In the genomic region with DNA sequence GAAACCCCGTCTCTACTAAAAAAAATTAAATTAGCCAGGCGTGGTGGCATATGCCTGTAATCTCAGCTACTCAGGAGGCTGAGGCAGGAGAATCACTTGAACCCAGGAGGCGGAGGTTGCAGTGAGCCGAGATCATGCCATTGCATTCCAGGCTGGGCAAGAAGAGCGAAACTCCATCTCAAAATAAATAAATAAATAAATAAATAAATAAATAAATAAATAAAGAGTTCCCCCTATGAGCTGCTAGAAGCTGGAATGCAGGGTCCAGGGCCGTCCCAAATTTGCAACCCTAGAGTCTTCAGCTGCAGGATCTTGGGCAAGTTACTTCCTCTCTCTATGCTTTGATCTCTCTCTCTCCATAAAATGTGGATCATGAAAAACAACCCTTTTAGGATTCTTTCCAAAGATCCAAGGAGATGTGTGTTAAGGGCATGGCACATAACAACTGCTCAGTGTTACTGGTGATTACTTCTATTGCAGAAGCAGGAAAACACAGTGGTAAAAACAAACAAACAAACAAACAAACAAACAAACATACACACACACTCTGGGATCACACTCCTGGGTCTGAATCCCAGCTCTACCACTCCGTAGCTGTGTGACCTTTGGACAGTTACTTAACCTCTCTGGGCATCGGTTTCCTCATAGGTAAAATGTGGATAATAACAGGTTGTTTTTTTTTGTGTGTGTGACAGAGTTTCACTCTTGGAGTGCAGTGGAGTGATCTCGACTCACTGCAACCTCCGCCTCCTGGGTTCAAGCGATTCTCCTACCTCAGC, we compare ENCODE assay signal across 17 cellular contexts.
"Had no signal": no experiment of that assay in that cellular context is flagged by ENCODE, and none has a peak within 500 bp of the region (broad histone marks: within the 10 kb centered on the region; RNA-seq: fewer than 3 reads in every experiment).

No MANE protein-coding gene starts in this region.

- FAIRE-seq: HTR-8/SVneo, RCC 7860 had no signal

- H3K9me3 ChIP-seq: SK-N-SH had no signal

- H3K4me3 ChIP-seq: MG63 had no signal

- H3K27me3 ChIP-seq: MG63 had no signal

- H3K27ac ChIP-seq: HL-60 had no signal

- H3K9ac ChIP-seq: SK-N-SH had no signal

- H3K36me3 ChIP-seq: MG63 had no signal

- DNase-seq: NCI-H1092, NCI-H1436, NCI-H187, NCI-H2029, NCI-H2081 treated with DMSO at 0.1 percent for 48 hours, NCI-H2171, NCI-H226, NCI-H446, NCI-H510A, NCI-H524 treated with DMSO at 0.1 percent for 48 hours, NCI-H774 had no signal

- ATAC-seq: T-cell had no signal

- H3K4me2 ChIP-seq: SK-N-SH had no signal
